14 cellular contexts compared by ENCODE assay signal in genomic region chr19:40147338-40147692, GRCh38. TPM values are rescaled to one million over a fixed set of nuclear protein-coding genes. Genes with fewer than 3 reads are reported as not detected.
A peak's percentile ranks its signal among the peaks of the same experiment; 100 is the strongest.
DNase-seq lines count a peak whose midpoint lies in the region; ATAC-seq, FAIRE-seq and TF ChIP-seq lines count a peak whose summit lies in the region.
"Had no signal": no experiment of that assay in that cellular context is flagged by ENCODE, and none has a peak within 500 bp of the region (broad histone marks: within the 10 kb centered on the region; RNA-seq: fewer than 3 reads in every experiment).

No MANE protein-coding gene starts in this region.

- FAIRE-seq in keratinocyte (lab: Jason Lieb, UNC): no peak

- POLR2A ChIA-PET in AG04450 (lab: Yijun Ruan, JAX): no interaction called here

- no peaks in the 10 kb centered on the region for H3K9me1 ChIP-seq in keratinocyte (ENCODE audit: control insufficient read depth, extremely low read depth, insufficient read depth, low read length)

- H3K9me2 ChIP-seq in GM23248 (ENCODE audit: insufficient read depth): no peaks in the 10 kb centered on the region

- H3F3A ChIP-seq in GM23248 (ENCODE audit: insufficient read depth): peaks cover 24% of the 10 kb centered on the region

- no peak for DNase-seq in AG04450 (ENCODE audit: low read depth, low spot score)
- no peak for DNase-seq in GM23248
- DNase-seq in keratinocyte (ENCODE audit: low read depth, low spot score): no peak
- DNase-seq in HAP-1 (ENCODE audit: low spot score in 2 of 2): no peak
- DNase-seq: islet precursor cell, NCI-H1105 treated with DMSO at 0.1 percent for 48 hours, right cardiac atrium had no signal

- WGBS in GM23248 (ENCODE audit: low coverage in 1 of 2, low lambda C conversion rate in 2 of 2, missing lambda C conversion rate in 2 of 2), 2 experiments: 47 to 63% methylated on average over 2 of the region's 2 CpGs

- H3K79me2 ChIP-seq in GM23248 (ENCODE audit: insufficient read depth): no peaks in the 10 kb centered on the region
- no peaks in the 10 kb centered on the region for H3K79me2 ChIP-seq in keratinocyte (ENCODE audit: control insufficient read depth, insufficient read depth, low read length)

- H4K20me1 ChIP-seq in GM23248 (ENCODE audit: insufficient read depth): no peaks in the 10 kb centered on the region
- H4K20me1 ChIP-seq in keratinocyte (ENCODE audit: control insufficient read depth, extremely low read depth, insufficient read depth, low read length): no peaks in the 10 kb centered on the region

- H3K27ac ChIP-seq in AG04450 (ENCODE audit: low read depth, low read length): peak overlapping the region; percentile 2
- H3K27ac ChIP-seq in GM23248: peak overlapping the region; percentile 85
- peak overlapping the region; percentile 61 for H3K27ac ChIP-seq in keratinocyte (ENCODE audit: control insufficient read depth, insufficient read depth, low read length)
- H3K27ac ChIP-seq: C4-2B, VCaP had no signal

- CTCF ChIA-PET in AG04450 (lab: Charles Lee): no interaction called here

- H3K36me3 ChIP-seq in GM23248 (ENCODE audit: low read depth) (no peaks in the 10 kb centered on the region), keratinocyte (ENCODE audit: control insufficient read depth in 2 of 2, extremely low read depth in 1 of 2, insufficient read depth in 2 of 2, low read length in 2 of 2) (no peaks in the 10 kb centered on the region), HAP-1 (replicated peaks) (no peaks in the 10 kb centered on the region)

- H3K9ac ChIP-seq in GM23248 (peak overlapping the region; percentile 81; the same call in 1 of the 2 replicates), keratinocyte (ENCODE audit: control insufficient read depth, extremely low read depth, insufficient read depth, low read length) (no peak overlapping the region)

- H3K4me2 ChIP-seq in GM23248 (ENCODE audit: unreplicated experiment) (peak overlapping the region; percentile 87), keratinocyte (ENCODE audit: control insufficient read depth, extremely low read depth, insufficient read depth, low read depth, low read length) (peak overlapping the region; percentile 96)

- in situ Hi-C loops in GM23248 (cut with MboI) (no loop called here), HAP-1 (cut with MboI; ENCODE audit: low sequenced_read_pairs) (no loop called here)

- H3K27me3 ChIP-seq in AG04450 (ENCODE audit: control insufficient read depth, insufficient read depth, low read length) (no peaks in the 10 kb centered on the region), GM23248 (replicated peaks; ENCODE audit: insufficient read depth) (no peaks in the 10 kb centered on the region), keratinocyte (ENCODE audit: control insufficient read depth, extremely low read depth, insufficient read depth, low read length) (no peaks in the 10 kb centered on the region), HAP-1 (ENCODE audit: low read depth) (no peaks in the 10 kb centered on the region)
- H3K27me3 ChIP-seq: dorsolateral prefrontal cortex had no signal

- peak overlapping the region; percentile 93 for H2AFZ ChIP-seq in GM23248
- peak overlapping the region; percentile 85 for H2AFZ ChIP-seq in keratinocyte (ENCODE audit: control insufficient read depth, low read length)

- no peak overlapping the region for H3K4me3 ChIP-seq in AG04450 (ENCODE audit: low read depth, low read length)
- peak overlapping the region; percentile 77 for H3K4me3 ChIP-seq in GM23248
- peak overlapping the region in 2 of 3 experiments; percentile 72 to 75 for H3K4me3 ChIP-seq in keratinocyte (ENCODE audit: control insufficient read depth in 2 of 3, extremely low read depth in 1 of 3, insufficient read depth in 2 of 3, low read depth in 1 of 3, low read length in 3 of 3)
- no peak overlapping the region for H3K4me3 ChIP-seq in HAP-1

- no peak for TF ChIP-seq CTCF in AG04450 (IDR thresholded peaks at IDR 0.05; ENCODE audit: low read depth, low read length)
- TF ChIP-seq CTCF in keratinocyte (optimal IDR thresholded peaks at IDR 0.05 in 1 of 3, IDR thresholded peaks at IDR 0.05 in 1 of 3, conservative IDR thresholded peaks at IDR 0.05 in 1 of 3; ENCODE audit: extremely low read depth in 1 of 3, insufficient read depth in 2 of 3, low read length in 3 of 3): no peak

- H3K4me1 ChIP-seq in GM23248 (ENCODE audit: insufficient read depth): peaks cover 14% of the 10 kb centered on the region
- H3K4me1 ChIP-seq in keratinocyte (ENCODE audit: control insufficient read depth, extremely low read depth, insufficient read depth, low read length): peaks cover 12% of the 10 kb centered on the region
- peaks cover 3% of the 10 kb centered on the region; the same call in 1 of the 2 replicates for H3K4me1 ChIP-seq in HAP-1

- ATAC-seq in SK-N-SH treated with all-trans-retinoic acid at 6 μM for 48 hours (peak; percentile 66), HG02642 (IDR thresholded peaks at IDR 0.05; ENCODE audit: poor library complexity, unreplicated experiment) (no peak), GM19397 (IDR thresholded peaks at IDR 0.05; ENCODE audit: unreplicated experiment) (no peak), HG03196 (IDR thresholded peaks at IDR 0.05; ENCODE audit: unreplicated experiment) (no peak)

- dilution Hi-C loops in keratinocyte (cut with MboI; ENCODE audit: extremely low pct_ligation_motif_present, low sequenced_read_pairs): no loop called here

- H3K9me3 ChIP-seq in AG04450 (ENCODE audit: control insufficient read depth, insufficient read depth, low read length): no peaks in the 10 kb centered on the region
- no peaks in the 10 kb centered on the region for H3K9me3 ChIP-seq in GM23248 (ENCODE audit: low read depth)
- H3K9me3 ChIP-seq in keratinocyte (ENCODE audit: control insufficient read depth, low read depth, low read length): no peaks in the 10 kb centered on the region
- no peaks in the 10 kb centered on the region for H3K9me3 ChIP-seq in HAP-1

TF ChIP-seq in SK-N-SH treated with all-trans-retinoic acid at 6 μM for 48 hours, 23 proteins besides CTCF, POLR2A, EP300 and RAD21 (continues in another document):
- TF ChIP-seq, protein P1, sequence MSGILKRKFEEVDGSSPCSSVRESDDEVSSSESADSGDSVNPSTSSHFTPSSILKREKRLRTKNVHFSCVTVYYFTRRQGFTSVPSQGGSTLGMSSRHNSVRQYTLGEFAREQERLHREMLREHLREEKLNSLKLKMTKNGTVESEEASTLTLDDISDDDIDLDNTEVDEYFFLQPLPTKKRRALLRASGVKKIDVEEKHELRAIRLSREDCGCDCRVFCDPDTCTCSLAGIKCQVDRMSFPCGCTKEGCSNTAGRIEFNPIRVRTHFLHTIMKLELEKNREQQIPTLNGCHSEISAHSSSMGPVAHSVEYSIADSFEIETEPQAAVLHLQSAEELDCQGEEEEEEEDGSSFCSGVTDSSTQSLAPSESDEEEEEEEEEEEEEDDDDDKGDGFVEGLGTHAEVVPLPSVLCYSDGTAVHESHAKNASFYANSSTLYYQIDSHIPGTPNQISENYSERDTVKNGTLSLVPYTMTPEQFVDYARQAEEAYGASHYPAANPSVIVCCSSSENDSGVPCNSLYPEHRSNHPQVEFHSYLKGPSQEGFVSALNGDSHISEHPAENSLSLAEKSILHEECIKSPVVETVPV (CRISPR knock-in tag; IDR thresholded peaks at IDR 0.05): no peak
- no peak for TF ChIP-seq ZNF565 (CRISPR knock-in tag; conservative IDR thresholded peaks at IDR 0.05; ENCODE audit: low read depth)
- no peak for TF ChIP-seq TCF4 (CRISPR knock-in tag; IDR thresholded peaks at IDR 0.05; ENCODE audit: borderline replicate concordance)
- TF ChIP-seq RARB (CRISPR knock-in tag; IDR thresholded peaks at IDR 0.05): no peak
- TF ChIP-seq PPARA (CRISPR knock-in tag; IDR thresholded peaks at IDR 0.05; ENCODE audit: borderline replicate concordance): no peak
- TF ChIP-seq POU6F1 (CRISPR knock-in tag; IDR thresholded peaks at IDR 0.05; ENCODE audit: borderline replicate concordance, low read depth): no peak
- TF ChIP-seq OSR1 (CRISPR knock-in tag; IDR thresholded peaks at IDR 0.05): no peak

RNA-seq across cellular contexts. Expression of gene MAP3K10, which starts 43.9 kb away (rescaled TPM):
- 2.0 and 2.3 TPM in 2 replicates for polyA plus RNA-seq in AG04450 (2011; rRNA removed)
- polyA minus RNA-seq in AG04450 (2011; rRNA and poly(A)+ RNA removed): 5.0 and 5.5 TPM in 2 replicates
- 8.6 and 13.1 TPM in 2 replicates for total RNA-seq in GM23248 (2014; rRNA removed; shearing (Covaris generic))
- polyA plus RNA-seq in GM23248 (2016; fragmentation: Nextera tagmentation; extraction: Ambion mirVana): 1.4 and 1.8 TPM in 2 replicates
- 2.9 to 5.7 TPM (median 4.2 TPM) in 3 replicates for polyA plus RNA-seq in keratinocyte
- 6.7 TPM for polyA plus RNA-seq in keratinocyte (2011; ENCODE audit: low read depth)
- 1.3 and 3.9 TPM in 2 replicates for polyA plus RNA-seq in keratinocyte (2011; cell fraction: cytosol; rRNA removed)
- polyA plus RNA-seq in keratinocyte (2011; cell fraction: nucleus; rRNA removed): 14.7 and 19.5 TPM in 2 replicates
- polyA plus RNA-seq in keratinocyte (2012; ENCODE audit: low replicate concordance): 6.0 and 7.0 TPM in 2 replicates
- polyA minus RNA-seq in keratinocyte: 5.3 to 6.6 TPM (median 6.4 TPM) in 3 replicates
- polyA minus RNA-seq in keratinocyte (2011; cell fraction: cytosol; rRNA and poly(A)+ RNA removed): 10.4 TPM
- 6.3 and 10.2 TPM in 2 replicates for polyA minus RNA-seq in keratinocyte (2011; cell fraction: nucleus; rRNA and poly(A)+ RNA removed)

RNA-seq across cellular contexts. Expression of gene ZNF780A, which starts 56.6 kb away (rescaled TPM):
- polyA plus RNA-seq in AG04450 (2011; rRNA removed) (11.8 and 14.5 TPM in 2 replicates), GM23248 (2016; fragmentation: Nextera tagmentation; extraction: Ambion mirVana) (3.6 and 3.9 TPM in 2 replicates), keratinocyte (12.2 to 20.3 TPM (median 19.0 TPM) in 3 replicates)
- polyA minus RNA-seq in AG04450 (2011; rRNA and poly(A)+ RNA removed): 10.6 and 22.6 TPM in 2 replicates
- total RNA-seq in GM23248 (2014; rRNA removed; shearing (Covaris generic)): 6.1 and 7.2 TPM in 2 replicates
- 10.1 TPM for polyA plus RNA-seq in keratinocyte (2011; ENCODE audit: low read depth)
- polyA plus RNA-seq in keratinocyte (2011; cell fraction: cytosol; rRNA removed): 14.7 and 16.4 TPM in 2 replicates
- polyA plus RNA-seq in keratinocyte (2011; cell fraction: nucleus; rRNA removed): 21.9 and 22.5 TPM in 2 replicates
- 11.3 and 15.2 TPM in 2 replicates for polyA plus RNA-seq in keratinocyte (2012; ENCODE audit: low replicate concordance)
- polyA minus RNA-seq in keratinocyte: 0.85 to 20.9 TPM (median 7.6 TPM) in 3 replicates
- polyA minus RNA-seq in keratinocyte (2011; cell fraction: cytosol; rRNA and poly(A)+ RNA removed): 4.8 TPM
- 9.2 and 16.4 TPM in 2 replicates for polyA minus RNA-seq in keratinocyte (2011; cell fraction: nucleus; rRNA and poly(A)+ RNA removed)

Comparison
In these comparisons a context has a peak if more than half of its experiments do, and no peak if none do; other contexts are left out.
1. H3K27ac ChIP-seq: peak in every context shown above with its lines; median percentile 85 in GM23248; 61 in keratinocyte; 2 in AG04450.
2. H3K4me3 ChIP-seq: peak in GM23248 (single experiment) and keratinocyte (2 of 3); none in AG04450 (single experiment) and HAP-1 (single experiment).